31 cellular contexts compared by ENCODE assay signal in the genomic region with DNA sequence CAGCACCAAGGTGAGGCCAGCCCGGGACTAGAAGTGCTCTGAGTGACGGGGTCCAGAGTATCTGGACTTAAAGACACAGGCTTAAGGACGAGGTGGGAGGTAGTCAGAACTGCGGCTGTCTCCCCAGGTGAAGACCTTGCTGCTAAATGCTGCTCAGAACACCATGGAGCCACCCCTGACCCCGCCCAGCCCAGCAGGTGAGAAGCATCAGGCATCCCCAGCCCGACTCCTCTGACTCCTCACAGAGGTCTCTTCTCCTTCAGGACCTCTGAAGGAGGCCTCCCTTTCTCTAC. TPM values are rescaled to one million over a fixed set of nuclear protein-coding genes. Genes with fewer than 3 reads are reported as not detected.
DNase-seq lines count a peak whose midpoint lies in the region; ATAC-seq, FAIRE-seq and TF ChIP-seq lines count a peak whose summit lies in the region.
"Had no signal": no experiment of that assay in that cellular context is flagged by ENCODE, and none has a peak within 500 bp of the region (broad histone marks: within the 10 kb centered on the region; RNA-seq: fewer than 3 reads in every experiment).

No MANE protein-coding gene starts in this region.

- H3K36me3 ChIP-seq in PC-3 (ENCODE audit: low read depth, low read length) (no peaks in the 10 kb centered on the region; the same call in 1 of the 2 replicates), keratinocyte (ENCODE audit: control insufficient read depth in 2 of 2, extremely low read depth in 1 of 2, insufficient read depth in 2 of 2, low read length in 2 of 2) (peaks cover 20 to 27% of the 10 kb centered on the region in 2 experiments), transverse colon (no peaks in the 10 kb centered on the region)
- peaks cover 38% of the 10 kb centered on the region for H3K36me3 ChIP-seq in CD4-positive, alpha-beta memory T cell (ENCODE audit: insufficient read depth, low read length)

- H3K4me3 ChIP-seq in PC-3 (ENCODE audit: low read length) (no peak overlapping the region), keratinocyte (ENCODE audit: control insufficient read depth in 2 of 3, extremely low read depth in 1 of 3, insufficient read depth in 2 of 3, low read depth in 1 of 3, low read length in 3 of 3) (no peak overlapping the region), transverse colon (no peak overlapping the region)
- no peak overlapping the region for H3K4me3 ChIP-seq in CD4-positive, alpha-beta memory T cell (ENCODE audit: low read length in 2 of 2)
- H3K4me3 ChIP-seq: colonic mucosa, hepatocyte, right atrium auricular region, tibial artery had no signal

- in situ Hi-C loops in transverse colon (cut with MboI; ENCODE audit: low pct_ligation_motif_present in 1 of 4, low pct_unique_long_range_greater_than_20kb in 1 of 4, low sequenced_read_pairs in 3 of 4): no loop called here

- H3K9me3 ChIP-seq in PC-3 (ENCODE audit: low read length) (no peaks in the 10 kb centered on the region), keratinocyte (ENCODE audit: control insufficient read depth, low read depth, low read length) (no peaks in the 10 kb centered on the region), transverse colon (no peaks in the 10 kb centered on the region)
- no peaks in the 10 kb centered on the region for H3K9me3 ChIP-seq in CD4-positive, alpha-beta memory T cell (ENCODE audit: control insufficient read depth in 1 of 2, low read length in 2 of 2)
- H3K9me3 ChIP-seq: colonic mucosa, right atrium auricular region, tibial artery had no signal

- H3F3A ChIP-seq in PC-3 (ENCODE audit: low read length, unreplicated experiment): no peaks in the 10 kb centered on the region

- ATAC-seq in PC-3 (no peak), HG03280 (IDR thresholded peaks at IDR 0.05; ENCODE audit: unreplicated experiment) (no peak)
- ATAC-seq in activated CD8-positive, alpha-beta memory T cell treated with anti-CD3 and anti-CD28 coated beads, Interleukin-2, amount 10 ng/mL, durations not matched to agents 7 days and 5 days: no peak
- ATAC-seq: left lobe of liver; natural killer cell treated with Interleukin-12 subunit alpha and Interleukin-12 subunit beta and Interleukin-15 and Interleukin-18, amount 100 ng/mL, for 72 hours had no signal

- H3K36me3 Mint-ChIP-seq in activated naive CD4-positive, alpha-beta T cell treated with anti-CD3 and anti-CD28 coated beads, Interleukin-2, amount 50 U/mL, for 24 hours: peaks cover 11% of the 10 kb centered on the region
- peaks cover 28% of the 10 kb centered on the region for H3K36me3 Mint-ChIP-seq in activated CD8-positive, alpha-beta memory T cell treated with anti-CD3 and anti-CD28 coated beads, Interleukin-2, amount 10 ng/mL, durations not matched to agents 7 days and 5 days
- peaks cover 7 to 52% of the 10 kb centered on the region in 2 donors for H3K36me3 Mint-ChIP-seq in CD4-positive, alpha-beta memory T cell

- H3K9ac ChIP-seq in PC-3 (ENCODE audit: low read length) (no peak overlapping the region), keratinocyte (ENCODE audit: control insufficient read depth, extremely low read depth, insufficient read depth, low read length) (peak overlapping the region; percentile 33)

- TF ChIP-seq POLR2A in transverse colon (IDR thresholded peaks at IDR 0.05): no peak

- no peaks in the 10 kb centered on the region for H3K27me3 ChIP-seq in PC-3 (ENCODE audit: low read length)
- H3K27me3 ChIP-seq in keratinocyte (ENCODE audit: control insufficient read depth, extremely low read depth, insufficient read depth, low read length): no peaks in the 10 kb centered on the region
- no peaks in the 10 kb centered on the region for H3K27me3 ChIP-seq in transverse colon
- no peaks in the 10 kb centered on the region for H3K27me3 ChIP-seq in CD4-positive, alpha-beta memory T cell (ENCODE audit: insufficient read depth, low read length)
- H3K27me3 ChIP-seq: colonic mucosa, foreskin keratinocyte, hepatocyte, right atrium auricular region had no signal

- H3K4me1 ChIP-seq in PC-3 (ENCODE audit: insufficient read depth, low read length) (peaks cover 30% of the 10 kb centered on the region), keratinocyte (ENCODE audit: control insufficient read depth, extremely low read depth, insufficient read depth, low read length) (peaks cover 28% of the 10 kb centered on the region), transverse colon (peaks cover 14 to 37% (median 27%) of the 10 kb centered on the region in 4 donors)
- peaks cover 38% of the 10 kb centered on the region for H3K4me1 ChIP-seq in CD4-positive, alpha-beta memory T cell (ENCODE audit: insufficient read depth, low read length)

- no peaks in the 10 kb centered on the region for H3K27me3 Mint-ChIP-seq in activated naive CD4-positive, alpha-beta T cell treated with anti-CD3 and anti-CD28 coated beads, Interleukin-2, amount 50 U/mL, for 24 hours
- no peaks in the 10 kb centered on the region for H3K27me3 Mint-ChIP-seq in activated CD8-positive, alpha-beta memory T cell treated with anti-CD3 and anti-CD28 coated beads, Interleukin-2, amount 10 ng/mL, durations not matched to agents 7 days and 5 days
- H3K27me3 Mint-ChIP-seq in CD4-positive, alpha-beta memory T cell: peaks cover 0 to 2% of the 10 kb centered on the region in 2 donors
- H3K27me3 Mint-ChIP-seq: activated CD4-positive, alpha-beta T cell treated with anti-CD3 and anti-CD28 coated beads, Interleukin-2, amount 10 ng/mL, durations not matched to agents 7 days and 5 days; natural killer cell treated with Interleukin-12 subunit alpha and Interleukin-12 subunit beta and Interleukin-15 and Interleukin-18, amount 100 ng/mL, for 72 hours had no signal

- H3K79me2 ChIP-seq in PC-3 (ENCODE audit: low read length) (peaks cover 9% of the 10 kb centered on the region), keratinocyte (ENCODE audit: control insufficient read depth, insufficient read depth, low read length) (peaks cover 5% of the 10 kb centered on the region)

- TF ChIP-seq EP300 in transverse colon (IDR thresholded peaks at IDR 0.05; ENCODE audit: low read depth): no peak

- FAIRE-seq in keratinocyte (lab: Jason Lieb, UNC): no peak
- FAIRE-seq: GM12891 had no signal

- no peaks in the 10 kb centered on the region for H3K9me3 Mint-ChIP-seq in activated naive CD4-positive, alpha-beta T cell treated with anti-CD3 and anti-CD28 coated beads, Interleukin-2, amount 50 U/mL, for 24 hours
- no peaks in the 10 kb centered on the region for H3K9me3 Mint-ChIP-seq in activated CD8-positive, alpha-beta memory T cell treated with anti-CD3 and anti-CD28 coated beads, Interleukin-2, amount 10 ng/mL, durations not matched to agents 7 days and 5 days (ENCODE audit: low read depth)
- H3K9me3 Mint-ChIP-seq in CD4-positive, alpha-beta memory T cell: peaks cover 0 to 2% (median 0%) of the 10 kb centered on the region in 8 donors
- H3K9me3 Mint-ChIP-seq: activated CD4-positive, alpha-beta T cell treated with anti-CD3 and anti-CD28 coated beads, Interleukin-2, amount 10 ng/mL, durations not matched to agents 7 days and 5 days; mesothelial cell of epicardium; natural killer cell treated with Interleukin-12 subunit alpha and Interleukin-12 subunit beta and Interleukin-15 and Interleukin-18, amount 100 ng/mL, for 72 hours had no signal

- DNase-seq in activated naive CD4-positive, alpha-beta T cell treated with Interleukin-2 at 50 U/mL for 16 hours: no peak
- DNase-seq in PC-3: no peak
- DNase-seq in keratinocyte (ENCODE audit: low read depth, low spot score): no peak
- no peak for DNase-seq in transverse colon
- no peak for DNase-seq in activated CD8-positive, alpha-beta memory T cell treated with anti-CD3 and anti-CD28 coated beads, Interleukin-2, amount 10 ng/mL, durations not matched to agents 7 days and 5 days
- DNase-seq in CD4-positive, alpha-beta memory T cell: no peak
- DNase-seq: activated CD4-positive, alpha-beta T cell treated with anti-CD3 and anti-CD28 coated beads, Interleukin-2, amount 10 ng/mL, durations not matched to agents 7 days and 5 days; amniotic stem cell; colonic mucosa; effector memory CD4-positive, alpha-beta T cell; NCI-H1105; NCI-H1930; NCI-H69; stimulated activated CD4-positive, alpha-beta T cell treated with anti-CD3 and anti-CD28 coated beads, Interleukin-4, amount 100 ng/mL, for 1 hour; stimulated activated naive CD4-positive, alpha-beta T cell treated with Interleukin-2 at 50 U/mL for 16 hours; T-helper 9 cell; tibial artery; WERI-Rb-1 had no signal

- intact Hi-C loops in PC-3 (cut with micrococcal nuclease): no loop called here
- intact Hi-C loops in transverse colon (cut with DNase I; ENCODE audit: low total_unique reads): no loop called here
- intact Hi-C loops in CD4-positive, alpha-beta memory T cell (cut with micrococcal nuclease): no loop called here

- POLR2A ChIA-PET in PC-3 (lab: Charles Lee; ENCODE audit: unreplicated experiment): no interaction called here
- POLR2A ChIA-PET in CD4-positive, alpha-beta memory T cell (lab: Charles Lee; ENCODE audit: partially characterized antibody): interaction anchor here (4.9 kb wide), 1 partner anchor 50 kb away, joined by 41 read pairs; the partner anchor contains the start of gene C10orf95

- dilution Hi-C loops in keratinocyte (cut with MboI; ENCODE audit: extremely low pct_ligation_motif_present, low sequenced_read_pairs): no loop called here

- no peaks in the 10 kb centered on the region for H3K9me2 ChIP-seq in PC-3 (replicated peaks; ENCODE audit: low read length)

- H2AFZ ChIP-seq in PC-3 (ENCODE audit: low read length) (no peak overlapping the region), keratinocyte (ENCODE audit: control insufficient read depth, low read length) (no peak overlapping the region)
- H2AFZ ChIP-seq: hepatocyte had no signal

- H3K9me1 ChIP-seq in keratinocyte (ENCODE audit: control insufficient read depth, extremely low read depth, insufficient read depth, low read length): no peaks in the 10 kb centered on the region

- CTCF ChIA-PET in PC-3 (lab: Charles Lee): no interaction called here
- CTCF ChIA-PET in activated CD8-positive, alpha-beta memory T cell treated with anti-CD3 and anti-CD28 coated beads, Interleukin-2, amount 10 ng/mL, durations not matched to agents 7 days and 5 days (lab: Charles Lee): interaction anchor here (1.4 to 16.5 kb wide), 3 partner anchors 16 to 183 kb away, joined by 4 to 271 read pairs (median 12); partner anchors contain the start of gene ELOVL3
- CTCF ChIA-PET in CD4-positive, alpha-beta memory T cell (lab: Charles Lee; ENCODE audit: partially characterized antibody): interaction anchor here (1.2 to 10.3 kb wide), 5 partner anchors 8 to 171 kb away, joined by 3 to 88 read pairs (median 6); partner anchors contain the start of gene FBXL15

- WGBS in transverse colon (ENCODE audit: low coverage in 1 of 2), 2 donors: 89% methylated on average over 6 of the region's 6 CpGs; no CpG with 5 or more reads in 1 of the 2 donors

- no TSS peak for BruUV-seq in PC-3 (replicated peaks; lab: Mats Ljungman, UMichigan)

- no peaks in the 10 kb centered on the region for H4K20me1 ChIP-seq in PC-3 (ENCODE audit: low read length)
- peaks cover 3% of the 10 kb centered on the region for H4K20me1 ChIP-seq in keratinocyte (ENCODE audit: control insufficient read depth, extremely low read depth, insufficient read depth, low read length)

- H3K4me2 ChIP-seq in PC-3 (ENCODE audit: low read length) (peak overlapping the region; percentile 23; the same call in 1 of the 2 replicates), keratinocyte (ENCODE audit: control insufficient read depth, extremely low read depth, insufficient read depth, low read depth, low read length) (peak overlapping the region; percentile 58)
- H3K4me2 ChIP-seq: hepatocyte had no signal

- H3K4me1 Mint-ChIP-seq in activated naive CD4-positive, alpha-beta T cell treated with anti-CD3 and anti-CD28 coated beads, Interleukin-2, amount 50 U/mL, for 24 hours: peaks cover 28% of the 10 kb centered on the region
- H3K4me1 Mint-ChIP-seq in activated CD8-positive, alpha-beta memory T cell treated with anti-CD3 and anti-CD28 coated beads, Interleukin-2, amount 10 ng/mL, durations not matched to agents 7 days and 5 days: peaks cover 32% of the 10 kb centered on the region
- H3K4me1 Mint-ChIP-seq in CD4-positive, alpha-beta memory T cell: peaks cover 19 to 63% (median 28%) of the 10 kb centered on the region in 4 donors

- TF ChIP-seq CTCF in PC-3 (conservative IDR thresholded peaks at IDR 0.05; ENCODE audit: low read depth, low read length) (no peak), keratinocyte (optimal IDR thresholded peaks at IDR 0.05 in 1 of 3, IDR thresholded peaks at IDR 0.05 in 1 of 3, conservative IDR thresholded peaks at IDR 0.05 in 1 of 3; ENCODE audit: extremely low read depth in 1 of 3, insufficient read depth in 2 of 3, low read length in 3 of 3) (no peak), transverse colon (IDR thresholded peaks at IDR 0.05) (no peak)

- H3K4me3 Mint-ChIP-seq in activated naive CD4-positive, alpha-beta T cell treated with anti-CD3 and anti-CD28 coated beads, Interleukin-2, amount 50 U/mL, for 24 hours: no peak overlapping the region
- no peak overlapping the region for H3K4me3 Mint-ChIP-seq in activated CD8-positive, alpha-beta memory T cell treated with anti-CD3 and anti-CD28 coated beads, Interleukin-2, amount 10 ng/mL, durations not matched to agents 7 days and 5 days
- H3K4me3 Mint-ChIP-seq in CD4-positive, alpha-beta memory T cell: peak overlapping the region in 2 of 8 donors; percentile 9 to 25
- H3K4me3 Mint-ChIP-seq: activated CD4-positive, alpha-beta T cell treated with anti-CD3 and anti-CD28 coated beads, Interleukin-2, amount 10 ng/mL, durations not matched to agents 7 days and 5 days; mesothelial cell of epicardium; natural killer cell treated with Interleukin-12 subunit alpha and Interleukin-12 subunit beta and Interleukin-15 and Interleukin-18, amount 100 ng/mL, for 72 hours had no signal

- peak overlapping the region; percentile 30 for H3K27ac Mint-ChIP-seq in activated naive CD4-positive, alpha-beta T cell treated with anti-CD3 and anti-CD28 coated beads, Interleukin-2, amount 50 U/mL, for 24 hours
- H3K27ac Mint-ChIP-seq in activated CD8-positive, alpha-beta memory T cell treated with anti-CD3 and anti-CD28 coated beads, Interleukin-2, amount 10 ng/mL, durations not matched to agents 7 days and 5 days: no peak overlapping the region
- peak overlapping the region in 3 of 7 donors; percentile 12 to 77 (median 56) for H3K27ac Mint-ChIP-seq in CD4-positive, alpha-beta memory T cell
- H3K27ac Mint-ChIP-seq: activated CD4-positive, alpha-beta T cell treated with anti-CD3 and anti-CD28 coated beads, Interleukin-2, amount 10 ng/mL, durations not matched to agents 7 days and 5 days; natural killer cell treated with Interleukin-12 subunit alpha and Interleukin-12 subunit beta and Interleukin-15 and Interleukin-18, amount 100 ng/mL, for 72 hours had no signal

- H3K27ac ChIP-seq in PC-3 (ENCODE audit: low read length) (no peak overlapping the region), keratinocyte (ENCODE audit: control insufficient read depth, insufficient read depth, low read length) (peak overlapping the region; percentile 26), transverse colon (peak overlapping the region in 3 of 4 donors; percentile 85 to 99 (median 94))
- H3K27ac ChIP-seq in CD4-positive, alpha-beta memory T cell (ENCODE audit: low read depth, low read length): no peak overlapping the region
- H3K27ac ChIP-seq: colonic mucosa, foreskin keratinocyte, hepatocyte, right atrium auricular region, tibial artery, WERI-Rb-1 had no signal

RNA-seq across cellular contexts. Expression of gene NFKB2, which starts 5.8 kb away (rescaled TPM):
- total RNA-seq in PC-3 (2014; rRNA removed) (45.0 and 71.1 TPM in 2 replicates), transverse colon (10 to 100 TPM in 3 of 4 donors, 1 to 10 TPM in 1; 4.4 to 24.5 (median 17.8) TPM)
- 14.8 to 16.8 TPM (median 15.8 TPM) in 3 replicates for polyA plus RNA-seq in keratinocyte
- polyA plus RNA-seq in keratinocyte (2011; ENCODE audit: low read depth): 47.7 TPM
- polyA plus RNA-seq in keratinocyte (2011; cell fraction: cytosol; rRNA removed): 9.6 and 15.3 TPM in 2 replicates
- polyA plus RNA-seq in keratinocyte (2011; cell fraction: nucleus; rRNA removed): 47.4 and 48.2 TPM in 2 replicates
- polyA plus RNA-seq in keratinocyte (2012; ENCODE audit: low replicate concordance): 21.2 and 23.3 TPM in 2 replicates
- polyA minus RNA-seq in keratinocyte: 11.1 to 25.1 TPM (median 12.4 TPM) in 3 replicates
- polyA minus RNA-seq in keratinocyte (2011; cell fraction: cytosol; rRNA and poly(A)+ RNA removed): 12.9 TPM
- polyA minus RNA-seq in keratinocyte (2011; cell fraction: nucleus; rRNA and poly(A)+ RNA removed): 22.6 and 23.0 TPM in 2 replicates
- 100 to 1,000 TPM in 1 of 2 experiments, 10 to 100 TPM in 1; 78.1 to 199 TPM for total RNA-seq in activated CD8-positive, alpha-beta memory T cell treated with anti-CD3 and anti-CD28 coated beads, Interleukin-2, amount 10 ng/mL, durations not matched to agents 7 days and 5 days
- total RNA-seq in CD4-positive, alpha-beta memory T cell: 100 to 1,000 TPM; 146 to 147 TPM
- 10 to 100 TPM in 1 of 2 donors, 1 to 10 TPM in 1; 6.6 to 25.2 TPM for polyA plus RNA-seq in CD4-positive, alpha-beta memory T cell

RNA-seq across cellular contexts. Expression of gene PSD, which starts 17.3 kb away (rescaled TPM):
- 0.22 and 0.23 TPM in 2 replicates for total RNA-seq in PC-3 (2014; rRNA removed)
- 0.10 to 0.81 TPM (median 0.11 TPM) in 3 replicates for polyA plus RNA-seq in keratinocyte
- polyA plus RNA-seq in keratinocyte (2011; ENCODE audit: low read depth): 0.46 TPM
- 0.11 and 0.19 TPM in 2 replicates for polyA plus RNA-seq in keratinocyte (2011; cell fraction: cytosol; rRNA removed)
- polyA plus RNA-seq in keratinocyte (2011; cell fraction: nucleus; rRNA removed): 0.56 and 0.69 TPM in 2 replicates
- 0.71 and 1.0 TPM in 2 replicates for polyA plus RNA-seq in keratinocyte (2012; ENCODE audit: low replicate concordance)
- 0.07 TPM in 1 of 3 replicates, not detected in the others for polyA minus RNA-seq in keratinocyte
- not detected for polyA minus RNA-seq in keratinocyte (2011; cell fraction: cytosol; rRNA and poly(A)+ RNA removed)
- polyA minus RNA-seq in keratinocyte (2011; cell fraction: nucleus; rRNA and poly(A)+ RNA removed): 0.42 and 0.54 TPM in 2 replicates
- total RNA-seq in transverse colon: 10 to 100 TPM; 38.9 to 56.1 (median 49.4) TPM
- total RNA-seq in activated CD8-positive, alpha-beta memory T cell treated with anti-CD3 and anti-CD28 coated beads, Interleukin-2, amount 10 ng/mL, durations not matched to agents 7 days and 5 days: 1 to 10 TPM; 2.8 to 2.9 TPM
- total RNA-seq in CD4-positive, alpha-beta memory T cell: 1 to 10 TPM; 4.9 to 5.4 TPM
- polyA plus RNA-seq in CD4-positive, alpha-beta memory T cell: 1 to 10 TPM; 2.1 to 2.7 TPM

RNA-seq across cellular contexts. Expression of gene FBXL15, which starts 19.4 kb away (rescaled TPM):
- total RNA-seq in PC-3 (2014; rRNA removed): 10.1 and 12.7 TPM in 2 replicates
- polyA plus RNA-seq in keratinocyte: 3.1 to 4.9 TPM (median 3.5 TPM) in 3 replicates
- 1.6 TPM for polyA plus RNA-seq in keratinocyte (2011; ENCODE audit: low read depth)
- polyA plus RNA-seq in keratinocyte (2011; cell fraction: cytosol; rRNA removed): 1.5 and 7.8 TPM in 2 replicates
- polyA plus RNA-seq in keratinocyte (2011; cell fraction: nucleus; rRNA removed): 4.3 and 7.1 TPM in 2 replicates
- 4.7 and 5.6 TPM in 2 replicates for polyA plus RNA-seq in keratinocyte (2012; ENCODE audit: low replicate concordance)
- 0.33 to 0.74 TPM (median 0.66 TPM) in 3 replicates for polyA minus RNA-seq in keratinocyte
- 8.4 TPM for polyA minus RNA-seq in keratinocyte (2011; cell fraction: cytosol; rRNA and poly(A)+ RNA removed)
- 2.8 and 3.0 TPM in 2 replicates for polyA minus RNA-seq in keratinocyte (2011; cell fraction: nucleus; rRNA and poly(A)+ RNA removed)
- total RNA-seq in transverse colon: 10 to 100 TPM; 16.7 to 56.3 (median 46.0) TPM
- total RNA-seq in activated CD8-positive, alpha-beta memory T cell treated with anti-CD3 and anti-CD28 coated beads, Interleukin-2, amount 10 ng/mL, durations not matched to agents 7 days and 5 days: 10 to 100 TPM; 13.5 to 15.2 TPM
- total RNA-seq in CD4-positive, alpha-beta memory T cell: 10 to 100 TPM; 21.1 to 24.1 TPM
- polyA plus RNA-seq in CD4-positive, alpha-beta memory T cell: 10 to 100 TPM; 27.5 to 44.5 TPM

RNA-seq across cellular contexts. Expression of gene CUEDC2, which starts 31.1 kb away (rescaled TPM):
- total RNA-seq in PC-3 (2014; rRNA removed) (50.6 and 51.4 TPM in 2 replicates), transverse colon (10 to 100 TPM in 3 of 4 donors, 1 to 10 TPM in 1; 5.2 to 35.2 (median 33.5) TPM)
- polyA plus RNA-seq in keratinocyte: 35.8 to 77.3 TPM (median 46.6 TPM) in 3 replicates
- 12.7 TPM for polyA plus RNA-seq in keratinocyte (2011; ENCODE audit: low read depth)
- polyA plus RNA-seq in keratinocyte (2011; cell fraction: cytosol; rRNA removed): 43.1 and 74.9 TPM in 2 replicates
- 57.2 and 68.1 TPM in 2 replicates for polyA plus RNA-seq in keratinocyte (2011; cell fraction: nucleus; rRNA removed)
- 30.2 and 63.8 TPM in 2 replicates for polyA plus RNA-seq in keratinocyte (2012; ENCODE audit: low replicate concordance)
- 30.5 to 34.5 TPM (median 33.6 TPM) in 3 replicates for polyA minus RNA-seq in keratinocyte
- polyA minus RNA-seq in keratinocyte (2011; cell fraction: cytosol; rRNA and poly(A)+ RNA removed): 55.1 TPM
- polyA minus RNA-seq in keratinocyte (2011; cell fraction: nucleus; rRNA and poly(A)+ RNA removed): 10.6 and 15.3 TPM in 2 replicates
- 10 to 100 TPM; 73.5 to 78.2 TPM for total RNA-seq in activated CD8-positive, alpha-beta memory T cell treated with anti-CD3 and anti-CD28 coated beads, Interleukin-2, amount 10 ng/mL, durations not matched to agents 7 days and 5 days
- 10 to 100 TPM; 27.2 to 30.8 TPM for total RNA-seq in CD4-positive, alpha-beta memory T cell
- 10 to 100 TPM; 52.0 to 57.5 TPM for polyA plus RNA-seq in CD4-positive, alpha-beta memory T cell

RNA-seq across cellular contexts. Expression of gene C10orf95, which starts 50.1 kb away (rescaled TPM):
- total RNA-seq in PC-3 (2014; rRNA removed) (1.6 and 1.9 TPM in 2 replicates), transverse colon (10 to 100 TPM in 1 of 4 donors, 1 to 10 TPM in 1, under 1 TPM in 2; 0.48 to 34.4 (median 1.1) TPM)
- 0.60 to 0.81 TPM (median 0.63 TPM) in 3 replicates for polyA plus RNA-seq in keratinocyte
- polyA plus RNA-seq in keratinocyte (2011; ENCODE audit: low read depth): 0.24 TPM
- 0.43 and 0.78 TPM in 2 replicates for polyA plus RNA-seq in keratinocyte (2011; cell fraction: cytosol; rRNA removed)
- 0.27 and 0.52 TPM in 2 replicates for polyA plus RNA-seq in keratinocyte (2011; cell fraction: nucleus; rRNA removed)
- 0.83 and 2.1 TPM in 2 replicates for polyA plus RNA-seq in keratinocyte (2012; ENCODE audit: low replicate concordance)
- polyA minus RNA-seq in keratinocyte: 0.26 to 0.99 TPM (median 0.43 TPM) in 3 replicates
- polyA minus RNA-seq in keratinocyte (2011; cell fraction: cytosol; rRNA and poly(A)+ RNA removed): not detected
- polyA minus RNA-seq in keratinocyte (2011; cell fraction: nucleus; rRNA and poly(A)+ RNA removed): 0.39 and 0.42 TPM in 2 replicates
- total RNA-seq in activated CD8-positive, alpha-beta memory T cell treated with anti-CD3 and anti-CD28 coated beads, Interleukin-2, amount 10 ng/mL, durations not matched to agents 7 days and 5 days: under 1 TPM in 1 of 2 experiments, not detected in 1; 0.35 TPM
- total RNA-seq in CD4-positive, alpha-beta memory T cell: 1 to 10 TPM in 1 of 2 experiments, under 1 TPM in 1; 0.89 to 1.6 TPM
- under 1 TPM; 0.41 to 0.42 TPM for polyA plus RNA-seq in CD4-positive, alpha-beta memory T cell
- total RNA-seq: A673, left lobe of liver, mesothelial cell of epicardium, osteocyte, right atrium auricular region, Right ventricle myocardium superior had no signal
- polyA plus RNA-seq: BJ had no signal

Comparison
In these comparisons a context has a peak if more than half of its experiments do, and no peak if none do; other contexts are left out.
1. H3K27ac ChIP-seq: peak in keratinocyte (single experiment) and transverse colon (3 of 4); none in PC-3 (single experiment) and CD4-positive, alpha-beta memory T cell (single experiment).
2. RNA of gene PSD, which starts 17.3 kb away (total RNA-seq): 38.9 to 56.1 TPM in transverse colon; 4.9 to 5.4 TPM in CD4-positive, alpha-beta memory T cell, 2.8 to 2.9 TPM in activated CD8-positive, alpha-beta memory T cell treated with anti-CD3 and anti-CD28 coated beads, Interleukin-2, amount 10 ng/mL, durations not matched to agents 7 days and 5 days and 0.22 to 0.23 TPM in PC-3; every median in the first group is over 4 times any median in the second.